Comparison of ENCODE assay signal across 15 cellular contexts in genomic region chr12:25788707-25789106, GRCh38.
"Had no signal": no experiment of that assay in that cellular context is flagged by ENCODE, and none has a peak within 500 bp of the region (broad histone marks: within the 10 kb centered on the region; RNA-seq: fewer than 3 reads in every experiment).

No MANE protein-coding gene starts in this region.

- H3K27ac Mint-ChIP-seq: activated naive CD4-positive, alpha-beta T cell treated with anti-CD3 and anti-CD28 coated beads, Interleukin-2, amount 10 ng/mL, durations not matched to agents 7 days and 5 days; memory B cell; natural killer cell; type B pancreatic cell had no signal

- H3K4me3 ChIP-seq: left lung had no signal

- ATAC-seq: left lung, natural killer cell had no signal

- H3K27ac ChIP-seq: left lung had no signal

- H3K4me1 ChIP-seq: left lung had no signal

- H3K36me3 Mint-ChIP-seq: activated naive CD4-positive, alpha-beta T cell treated with anti-CD3 and anti-CD28 coated beads, Interleukin-2, amount 10 ng/mL, durations not matched to agents 7 days and 5 days; memory B cell; natural killer cell; type B pancreatic cell had no signal

- H3K4me3 Mint-ChIP-seq: activated naive CD4-positive, alpha-beta T cell treated with anti-CD3 and anti-CD28 coated beads, Interleukin-2, amount 10 ng/mL, durations not matched to agents 7 days and 5 days; central memory CD8-positive, alpha-beta T cell; memory B cell; natural killer cell; type B pancreatic cell had no signal

- H3K4me1 Mint-ChIP-seq: activated naive CD4-positive, alpha-beta T cell treated with anti-CD3 and anti-CD28 coated beads, Interleukin-2, amount 10 ng/mL, durations not matched to agents 7 days and 5 days; central memory CD8-positive, alpha-beta T cell; memory B cell; natural killer cell had no signal

- H3K27me3 ChIP-seq: left lung had no signal

- DNase-seq: activated CD4-positive, CD25-positive, alpha-beta regulatory T cell treated with anti-CD3 and anti-CD28 coated beads, Interleukin-2, amount 50 U/mL, for 72 hours; activated naive CD4-positive, alpha-beta T cell treated with anti-CD3 and anti-CD28 coated beads, Interleukin-2, amount 10 ng/mL, durations not matched to agents 7 days and 5 days; activated T-cell treated with anti-CD3 and anti-CD28 coated beads, Interleukin-2, amount 50 U/mL, for 1 hour; cortex of kidney; effector CD8-positive, alpha-beta T cell; kidney; left lung; natural killer cell; small intestine; stimulated activated CD4-positive, alpha-beta T cell treated with anti-CD3 and anti-CD28 coated beads, Interleukin-4, amount 100 ng/mL, for 24 hours; stimulated activated naive CD4-positive, alpha-beta T cell treated with Interleukin-2 at 50 U/mL for 16 hours; T-helper 2 cell had no signal

- H3K36me3 ChIP-seq: left lung had no signal

- H3K9me3 Mint-ChIP-seq: activated naive CD4-positive, alpha-beta T cell treated with anti-CD3 and anti-CD28 coated beads, Interleukin-2, amount 10 ng/mL, durations not matched to agents 7 days and 5 days; central memory CD8-positive, alpha-beta T cell; memory B cell; natural killer cell had no signal

- H3K27me3 Mint-ChIP-seq: activated naive CD4-positive, alpha-beta T cell treated with anti-CD3 and anti-CD28 coated beads, Interleukin-2, amount 10 ng/mL, durations not matched to agents 7 days and 5 days; central memory CD8-positive, alpha-beta T cell had no signal
